19 cellular contexts compared by ENCODE assay signal in the genomic region with DNA sequence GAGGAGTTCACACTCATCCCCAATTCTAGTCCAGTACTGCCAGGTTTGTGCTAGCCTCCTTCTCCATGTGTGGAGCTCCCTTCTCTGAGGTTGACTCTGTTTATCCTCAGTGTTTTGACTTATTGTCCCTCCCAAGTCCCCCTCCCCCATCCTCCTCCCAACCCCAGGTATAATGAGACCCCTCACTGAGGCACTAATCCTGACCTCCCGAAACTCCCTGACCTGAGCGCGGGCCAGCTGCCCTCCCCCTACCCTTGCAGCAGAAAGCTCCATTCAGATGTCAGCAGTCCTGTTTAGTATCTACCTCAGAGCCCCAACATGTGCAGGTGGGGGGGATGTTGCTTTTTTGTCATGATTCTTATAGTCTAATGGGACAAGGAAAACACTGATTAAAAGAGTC.
"Had no signal": no experiment of that assay in that cellular context is flagged by ENCODE, and none has a peak within 500 bp of the region (broad histone marks: within the 10 kb centered on the region; RNA-seq: fewer than 3 reads in every experiment).

No MANE protein-coding gene starts in this region.

- H3K27me3 Mint-ChIP-seq: activated naive CD8-positive, alpha-beta T cell treated with anti-CD3 and anti-CD28 coated beads, Interleukin-2, amount 10 ng/mL, durations not matched to agents 7 days and 5 days had no signal

- ATAC-seq: gastroesophageal sphincter; stimulated activated naive CD8-positive, alpha-beta T cell treated with anti-CD3 and anti-CD28 coated beads, Interleukin-15, Interleukin-2, amounts not matched to agents 100 U/mL and 50 U/mL, for 24 hours had no signal

- H3K27ac Mint-ChIP-seq: activated naive CD8-positive, alpha-beta T cell treated with anti-CD3 and anti-CD28 coated beads, Interleukin-2, amount 10 ng/mL, durations not matched to agents 7 days and 5 days had no signal

- H3K4me1 ChIP-seq: gastroesophageal sphincter, suprapubic skin, upper lobe of left lung had no signal

- H3K27me3 ChIP-seq: gastroesophageal sphincter, suprapubic skin, upper lobe of left lung had no signal

- DNase-seq: activated CD4-positive, alpha-beta T cell treated with anti-CD3 and anti-CD28 coated beads for 1 hour; activated CD4-positive, alpha-beta T cell treated with anti-CD3 and anti-CD28 coated beads, Interleukin-2, amount 50 U/mL, for 48 hours; activated gamma-delta T cell treated with Interleukin-2 at 50 U/mL for 16 hours; activated naive CD8-positive, alpha-beta T cell treated with anti-CD3 and anti-CD28 coated beads, Interleukin-2, amount 10 ng/mL, durations not matched to agents 7 days and 5 days; activated T-cell treated with anti-CD3 and anti-CD28 coated beads, Interleukin-2, amount 50 U/mL, for 48 hours; anterior cingulate cortex; left ventricle myocardium superior; mesenchymal stem cell; occipital lobe; right cardiac atrium; small intestine; stimulated activated CD4-positive, alpha-beta T cell treated with anti-CD3 and anti-CD28 coated beads, Interleukin-4, amount 100 ng/mL, for 24 hours; stimulated activated naive CD8-positive, alpha-beta T cell treated with anti-CD3 and anti-CD28 coated beads, Interleukin-15, Interleukin-2, amounts not matched to agents 100 U/mL and 50 U/mL, for 24 hours; T1000 had no signal

- H3K4me1 Mint-ChIP-seq: nephron had no signal

- H3K9me3 Mint-ChIP-seq: activated naive CD8-positive, alpha-beta T cell treated with anti-CD3 and anti-CD28 coated beads, Interleukin-2, amount 10 ng/mL, durations not matched to agents 7 days and 5 days; nephron had no signal

- H3K27ac ChIP-seq: gastroesophageal sphincter, suprapubic skin, upper lobe of left lung had no signal

- H3K9me3 ChIP-seq: gastroesophageal sphincter, suprapubic skin, upper lobe of left lung had no signal

- H3K4me3 Mint-ChIP-seq: activated naive CD8-positive, alpha-beta T cell treated with anti-CD3 and anti-CD28 coated beads, Interleukin-2, amount 10 ng/mL, durations not matched to agents 7 days and 5 days; nephron had no signal

- FAIRE-seq: bronchial epithelial cell, small intestine had no signal

- H3K4me3 ChIP-seq: gastroesophageal sphincter, suprapubic skin, upper lobe of left lung had no signal
